Comparison of ENCODE assay signal across 1 cellular context in the genomic region with DNA sequence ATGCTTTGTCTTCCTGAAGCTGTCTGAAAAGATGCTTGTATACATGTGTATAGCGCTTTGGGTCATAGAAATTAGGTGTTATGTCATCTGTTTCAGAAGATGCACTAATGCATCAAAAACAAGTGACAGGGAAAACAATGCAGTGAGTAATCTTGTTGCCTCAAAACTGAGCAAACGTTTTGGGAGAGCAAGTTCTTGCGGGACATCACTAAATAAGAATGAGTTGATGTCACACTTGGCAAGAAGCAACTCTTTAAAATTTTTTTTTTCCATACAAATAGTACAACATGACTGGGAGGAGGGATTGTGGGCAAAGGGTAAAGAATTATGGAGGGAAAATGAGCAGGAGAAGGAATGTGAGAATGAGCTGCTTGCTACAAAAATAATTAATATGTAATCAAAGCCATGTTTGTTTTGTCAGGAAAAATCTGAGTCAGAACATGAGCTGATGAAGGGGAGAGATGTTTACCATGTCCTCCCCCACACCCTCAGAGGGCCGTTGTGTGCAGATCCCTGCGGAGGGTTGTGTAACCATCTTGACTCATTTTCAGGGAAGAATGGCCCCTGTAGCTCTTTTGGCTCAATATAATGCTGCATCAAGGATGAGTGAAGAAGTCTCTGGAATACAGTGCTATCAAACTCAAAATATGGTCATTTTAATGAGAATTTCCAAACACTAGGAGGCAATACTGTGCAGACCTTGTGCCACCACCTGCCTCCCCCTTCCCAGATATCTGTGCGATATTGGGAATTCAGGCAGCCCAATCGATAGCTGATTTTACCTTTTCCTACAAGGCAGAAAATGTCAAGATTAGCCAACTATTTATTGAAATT.
TF ChIP-seq lines count a peak whose summit lies in the region.

No MANE protein-coding gene starts in this region.

TF ChIP-seq in HepG2, 621 proteins besides CTCF, POLR2A, EP300 and RAD21 (continued from another document and continues in another):
- TF ChIP-seq REST (IDR thresholded peaks at IDR 0.05; ENCODE audit: borderline replicate concordance in 1 of 2, low read depth in 1 of 2, low read length in 2 of 2) (no peak), ZNF879 (CRISPR knock-in tag; IDR thresholded peaks at IDR 0.05) (no peak), KLF12 (CRISPR knock-in tag; IDR thresholded peaks at IDR 0.05; ENCODE audit: borderline replicate concordance) (no peak), WIZ (CRISPR knock-in tag; IDR thresholded peaks at IDR 0.05) (no peak), TCF7L2 (IDR thresholded peaks at IDR 0.05; ENCODE audit: low read depth, low read length) (no peak), ZSCAN29 (CRISPR knock-in tag; conservative IDR thresholded peaks at IDR 0.05) (no peak), ZNF263 (CRISPR knock-in tag; IDR thresholded peaks at IDR 0.05) (no peak), ISX (CRISPR knock-in tag; conservative IDR thresholded peaks at IDR 0.05) (no peak), MAFK (conservative IDR thresholded peaks at IDR 0.05 in 1 of 2, IDR thresholded peaks at IDR 0.05 in 1 of 2; ENCODE audit: low read length in 2 of 2) (no peak), DR1 (CRISPR knock-in tag; IDR thresholded peaks at IDR 0.05) (no peak), ZKSCAN8 (CRISPR knock-in tag; IDR thresholded peaks at IDR 0.05; ENCODE audit: borderline replicate concordance) (no peak; the same call in 1 of the 2 replicates), ZHX1 (CRISPR knock-in tag; IDR thresholded peaks at IDR 0.05; ENCODE audit: low read depth) (no peak), ZNF709 (CRISPR knock-in tag; IDR thresholded peaks at IDR 0.05) (no peak), ZNF605 (CRISPR knock-in tag; IDR thresholded peaks at IDR 0.05) (no peak), HMGA1 (CRISPR knock-in tag; conservative IDR thresholded peaks at IDR 0.05) (no peak), ZC3H13 (CRISPR knock-in tag; IDR thresholded peaks at IDR 0.05) (no peak), SYNCRIP (IDR thresholded peaks at IDR 0.05; ENCODE audit: insufficient read depth, low read depth, low read length) (no peak), SAP130 (CRISPR knock-in tag; IDR thresholded peaks at IDR 0.05; ENCODE audit: low read depth) (peak; percentile 48), ZNF451 (CRISPR knock-in tag; IDR thresholded peaks at IDR 0.05) (no peak), ZNF749 (CRISPR knock-in tag; IDR thresholded peaks at IDR 0.05; ENCODE audit: borderline replicate concordance) (no peak), ZFX (CRISPR knock-in tag; IDR thresholded peaks at IDR 0.05; ENCODE audit: low read depth) (no peak), ZNF589 (CRISPR knock-in tag; conservative IDR thresholded peaks at IDR 0.05) (no peak), MIXL1 (CRISPR knock-in tag; IDR thresholded peaks at IDR 0.05) (peak; percentile 54; the same call in 1 of the 2 replicates), ATF7-NPFF (CRISPR knock-in tag; IDR thresholded peaks at IDR 0.05; ENCODE audit: low read depth) (no peak), KDM1A (CRISPR knock-in tag; IDR thresholded peaks at IDR 0.05) (no peak), AKNA (CRISPR knock-in tag; IDR thresholded peaks at IDR 0.05; ENCODE audit: borderline replicate concordance) (no peak), ZNF235 (CRISPR knock-in tag; IDR thresholded peaks at IDR 0.05; ENCODE audit: borderline replicate concordance) (no peak), ZNF276 (CRISPR knock-in tag; IDR thresholded peaks at IDR 0.05; ENCODE audit: low read depth) (no peak), MEF2D (CRISPR knock-in tag; IDR thresholded peaks at IDR 0.05) (peak; percentile 64; the same call in 1 of the 2 replicates), ZNF430 (CRISPR knock-in tag; IDR thresholded peaks at IDR 0.05) (no peak), FOXK1 (CRISPR knock-in tag; IDR thresholded peaks at IDR 0.05; ENCODE audit: borderline replicate concordance, low read depth) (peak; percentile 72; the same call in 1 of the 2 replicates), NFRKB (IDR thresholded peaks at IDR 0.05) (no peak), ZNF124 (CRISPR knock-in tag; IDR thresholded peaks at IDR 0.05) (no peak), CENPX (CRISPR knock-in tag; IDR thresholded peaks at IDR 0.05) (no peak), ZNF503 (CRISPR knock-in tag; IDR thresholded peaks at IDR 0.05) (no peak), AGO1 (IDR thresholded peaks at IDR 0.05; ENCODE audit: low read depth, low read length, poor library complexity, severe bottlenecking) (no peak)
- TF ChIP-seq, protein P1, sequence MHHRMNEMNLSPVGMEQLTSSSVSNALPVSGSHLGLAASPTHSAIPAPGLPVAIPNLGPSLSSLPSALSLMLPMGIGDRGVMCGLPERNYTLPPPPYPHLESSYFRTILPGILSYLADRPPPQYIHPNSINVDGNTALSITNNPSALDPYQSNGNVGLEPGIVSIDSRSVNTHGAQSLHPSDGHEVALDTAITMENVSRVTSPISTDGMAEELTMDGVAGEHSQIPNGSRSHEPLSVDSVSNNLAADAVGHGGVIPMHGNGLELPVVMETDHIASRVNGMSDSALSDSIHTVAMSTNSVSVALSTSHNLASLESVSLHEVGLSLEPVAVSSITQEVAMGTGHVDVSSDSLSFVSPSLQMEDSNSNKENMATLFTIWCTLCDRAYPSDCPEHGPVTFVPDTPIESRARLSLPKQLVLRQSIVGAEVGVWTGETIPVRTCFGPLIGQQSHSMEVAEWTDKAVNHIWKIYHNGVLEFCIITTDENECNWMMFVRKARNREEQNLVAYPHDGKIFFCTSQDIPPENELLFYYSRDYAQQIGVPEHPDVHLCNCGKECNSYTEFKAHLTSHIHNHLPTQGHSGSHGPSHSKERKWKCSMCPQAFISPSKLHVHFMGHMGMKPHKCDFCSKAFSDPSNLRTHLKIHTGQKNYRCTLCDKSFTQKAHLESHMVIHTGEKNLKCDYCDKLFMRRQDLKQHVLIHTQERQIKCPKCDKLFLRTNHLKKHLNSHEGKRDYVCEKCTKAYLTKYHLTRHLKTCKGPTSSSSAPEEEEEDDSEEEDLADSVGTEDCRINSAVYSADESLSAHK (CRISPR knock-in tag; IDR thresholded peaks at IDR 0.05; ENCODE audit: borderline replicate concordance): no peak
- TF ChIP-seq, protein P2, sequence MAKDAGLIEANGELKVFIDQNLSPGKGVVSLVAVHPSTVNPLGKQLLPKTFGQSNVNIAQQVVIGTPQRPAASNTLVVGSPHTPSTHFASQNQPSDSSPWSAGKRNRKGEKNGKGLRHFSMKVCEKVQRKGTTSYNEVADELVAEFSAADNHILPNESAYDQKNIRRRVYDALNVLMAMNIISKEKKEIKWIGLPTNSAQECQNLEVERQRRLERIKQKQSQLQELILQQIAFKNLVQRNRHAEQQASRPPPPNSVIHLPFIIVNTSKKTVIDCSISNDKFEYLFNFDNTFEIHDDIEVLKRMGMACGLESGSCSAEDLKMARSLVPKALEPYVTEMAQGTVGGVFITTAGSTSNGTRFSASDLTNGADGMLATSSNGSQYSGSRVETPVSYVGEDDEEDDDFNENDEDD (CRISPR knock-in tag; IDR thresholded peaks at IDR 0.05; ENCODE audit: borderline replicate concordance): 0 out of 2 replicates have a peak, but pooled peaks have one; percentile 28
- TF ChIP-seq, protein P3, sequence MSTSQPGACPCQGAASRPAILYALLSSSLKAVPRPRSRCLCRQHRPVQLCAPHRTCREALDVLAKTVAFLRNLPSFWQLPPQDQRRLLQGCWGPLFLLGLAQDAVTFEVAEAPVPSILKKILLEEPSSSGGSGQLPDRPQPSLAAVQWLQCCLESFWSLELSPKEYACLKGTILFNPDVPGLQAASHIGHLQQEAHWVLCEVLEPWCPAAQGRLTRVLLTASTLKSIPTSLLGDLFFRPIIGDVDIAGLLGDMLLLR (CRISPR knock-in tag; IDR thresholded peaks at IDR 0.05): no peak
